In the genomic region with DNA sequence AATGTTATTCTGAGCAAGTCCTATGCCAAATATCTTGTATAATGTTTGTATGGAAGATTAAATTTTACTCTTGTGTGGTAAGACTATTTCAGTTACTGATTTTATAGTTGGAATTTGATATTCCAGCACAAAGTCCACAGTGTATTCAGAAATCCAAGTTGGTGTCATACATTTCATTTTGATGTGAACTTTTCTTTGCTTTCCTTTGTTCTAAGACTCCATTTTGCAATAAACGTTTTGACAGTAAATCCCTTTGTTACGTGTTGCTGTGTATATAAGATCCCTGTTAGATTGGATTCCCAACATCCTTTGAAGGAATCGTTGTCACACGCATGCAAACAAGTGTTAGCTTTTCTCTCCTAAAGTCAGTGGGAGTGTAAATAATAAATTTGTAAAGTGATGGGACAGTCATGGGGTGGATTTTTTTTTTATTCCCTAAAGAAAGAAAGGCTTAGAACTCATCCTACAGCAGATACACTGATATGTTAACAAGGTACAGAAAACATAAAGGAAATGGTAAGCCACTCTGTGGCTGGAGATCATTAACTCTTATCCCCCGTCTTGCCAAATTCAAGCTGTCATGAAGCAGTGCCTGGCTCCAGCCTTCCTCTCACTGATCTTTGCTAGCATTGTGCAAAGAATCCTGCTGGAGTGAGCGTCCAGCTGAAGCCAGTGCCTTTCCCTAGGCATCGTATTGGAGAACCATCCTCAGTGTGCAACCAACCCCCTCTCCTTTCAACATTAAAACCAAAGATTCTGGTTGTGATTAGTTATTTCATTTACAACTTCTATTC, we compare ENCODE assay signal across 21 cellular contexts.
DNase-seq lines count a peak whose midpoint lies in the region; ATAC-seq and TF ChIP-seq lines count a peak whose summit lies in the region.
"Had no signal": no experiment of that assay in that cellular context is flagged by ENCODE, and none has a peak within 500 bp of the region (broad histone marks: within the 10 kb centered on the region; RNA-seq: fewer than 3 reads in every experiment).

No MANE protein-coding gene starts in this region.

- no peaks in the 10 kb centered on the region for H3K9me3 ChIP-seq in cardiac muscle cell (ENCODE audit: low read depth)
- no peaks in the 10 kb centered on the region for H3K9me3 ChIP-seq in spleen
- H3K9me3 ChIP-seq: heart left ventricle, pancreas, thoracic aorta had no signal

- no peak overlapping the region for H3K4me3 ChIP-seq in cardiac muscle cell
- H3K4me3 ChIP-seq in spleen = no peak overlapping the region
- H3K4me3 ChIP-seq: coronary artery, heart left ventricle, pancreas, thoracic aorta had no signal

- intact Hi-C loops in left cardiac atrium (cut with DNase I) (no loop called here), spleen (cut with DNase I; ENCODE audit: low total_unique reads) (no loop called here)

- H3K27ac ChIP-seq in cardiac muscle cell = peak overlapping the region; percentile 23
- H3K27ac ChIP-seq in spleen = no peak overlapping the region
- H3K27ac ChIP-seq: coronary artery, heart left ventricle, thoracic aorta had no signal

- H3K36me3 Mint-ChIP-seq in brain (no peaks in the 10 kb centered on the region), mesothelial cell of epicardium (peaks cover 10% of the 10 kb centered on the region)
- no peaks in the 10 kb centered on the region for H3K36me3 Mint-ChIP-seq in activated naive CD8-positive, alpha-beta T cell treated with anti-CD3 and anti-CD28 coated beads for 36 hours
- H3K36me3 Mint-ChIP-seq in activated T-cell treated with anti-CD3 and anti-CD28 coated beads, Interleukin-2, amount 50 U/mL, for 24 hours (ENCODE audit: low read depth) = no peaks in the 10 kb centered on the region
- H3K36me3 Mint-ChIP-seq: stimulated activated effector memory CD8-positive, alpha-beta T cell treated with anti-CD3 and anti-CD28 coated beads, Interleukin-12 subunit alpha, Interleukin-12 subunit beta, amount 100 ng/mL, for 72 hours had no signal

- H3K27me3 Mint-ChIP-seq in brain (peaks cover 9% of the 10 kb centered on the region), mesothelial cell of epicardium (ENCODE audit: low read depth) (no peaks in the 10 kb centered on the region)
- H3K27me3 Mint-ChIP-seq in activated naive CD8-positive, alpha-beta T cell treated with anti-CD3 and anti-CD28 coated beads for 36 hours = peaks cover 4% of the 10 kb centered on the region
- H3K27me3 Mint-ChIP-seq in activated T-cell treated with anti-CD3 and anti-CD28 coated beads, Interleukin-2, amount 50 U/mL, for 24 hours = peaks cover 14% of the 10 kb centered on the region
- H3K27me3 Mint-ChIP-seq: memory B cell had no signal

- H3K27ac Mint-ChIP-seq in brain (peak overlapping the region; percentile 28 to 81 (median 40)), mesothelial cell of epicardium (peak overlapping the region; percentile 44)
- H3K27ac Mint-ChIP-seq in activated naive CD8-positive, alpha-beta T cell treated with anti-CD3 and anti-CD28 coated beads for 36 hours = no peak overlapping the region
- no peak overlapping the region for H3K27ac Mint-ChIP-seq in activated T-cell treated with anti-CD3 and anti-CD28 coated beads, Interleukin-2, amount 50 U/mL, for 24 hours
- H3K27ac Mint-ChIP-seq: CD14-positive monocyte; memory B cell; naive thymus-derived CD4-positive, alpha-beta T cell; stimulated activated effector memory CD8-positive, alpha-beta T cell treated with anti-CD3 and anti-CD28 coated beads, Interleukin-12 subunit alpha, Interleukin-12 subunit beta, amount 100 ng/mL, for 72 hours had no signal

- H3K36me3 ChIP-seq in cardiac muscle cell (peaks cover 3% of the 10 kb centered on the region), spleen (peaks cover 0 to 6% (median 0%) of the 10 kb centered on the region in 6 donors)
- H3K36me3 ChIP-seq: pancreas, thoracic aorta had no signal

- 89 to 94% (median 93%) methylated on average over 7 of the region's 7 CpGs for WGBS in spleen, 5 donors

- no peak for TF ChIP-seq POLR2A in spleen (IDR thresholded peaks at IDR 0.05)

- H3K9me3 Mint-ChIP-seq in brain (no peaks in the 10 kb centered on the region), mesothelial cell of epicardium (no peaks in the 10 kb centered on the region)
- H3K9me3 Mint-ChIP-seq in activated naive CD8-positive, alpha-beta T cell treated with anti-CD3 and anti-CD28 coated beads for 36 hours = no peaks in the 10 kb centered on the region
- no peaks in the 10 kb centered on the region for H3K9me3 Mint-ChIP-seq in activated T-cell treated with anti-CD3 and anti-CD28 coated beads, Interleukin-2, amount 50 U/mL, for 24 hours
- H3K9me3 Mint-ChIP-seq: CD14-positive monocyte; memory B cell; naive thymus-derived CD4-positive, alpha-beta T cell; stimulated activated effector memory CD8-positive, alpha-beta T cell treated with anti-CD3 and anti-CD28 coated beads, Interleukin-12 subunit alpha, Interleukin-12 subunit beta, amount 100 ng/mL, for 72 hours had no signal

- peaks cover 12% of the 10 kb centered on the region for H3K4me1 ChIP-seq in cardiac muscle cell (ENCODE audit: low read depth)
- H3K4me1 ChIP-seq in spleen = no peaks in the 10 kb centered on the region

- H3K27me3 ChIP-seq in cardiac muscle cell (no peaks in the 10 kb centered on the region), spleen (replicated peaks in 1 of 7) (no peaks in the 10 kb centered on the region)
- H3K27me3 ChIP-seq: heart left ventricle, pancreas had no signal

- ATAC-seq in left cardiac atrium (no peak), HG03442 (IDR thresholded peaks at IDR 0.05; ENCODE audit: unreplicated experiment) (no peak)
- ATAC-seq: heart left ventricle; naive thymus-derived CD4-positive, alpha-beta T cell; stimulated activated effector memory CD8-positive, alpha-beta T cell treated with anti-CD3 and anti-CD28 coated beads, Interleukin-12 subunit alpha, Interleukin-12 subunit beta, amount 100 ng/mL, for 72 hours had no signal

- DNase-seq in cardiac muscle cell (ENCODE audit: low read depth in 1 of 2, low spot score in 1 of 2) (peak in 1 of 2 donors; percentile 8), left cardiac atrium (no peak), mesothelial cell of epicardium (ENCODE audit: low spot score in 2 of 2, unreplicated experiment in 2 of 2) (no peak), spleen (no peak)
- no peak for DNase-seq in activated naive CD8-positive, alpha-beta T cell treated with anti-CD3 and anti-CD28 coated beads for 36 hours
- DNase-seq in activated T-cell treated with anti-CD3 and anti-CD28 coated beads, Interleukin-2, amount 50 U/mL, for 24 hours = no peak
- DNase-seq: activated CD4-positive, alpha-beta T cell treated with anti-CD3 and anti-CD28 coated beads, Interleukin-2, amount 50 U/mL, for 1 hour; activated CD8-positive, alpha-beta memory T cell treated with anti-CD3 and anti-CD28 coated beads, Interleukin-2, amount 50 U/mL, for 4 hours; GDM1; heart left ventricle; KBM-7; naive thymus-derived CD4-positive, alpha-beta T cell; NCI-H2081 treated with DMSO at 0.1 percent for 48 hours; pancreas had no signal

- H3K4me1 Mint-ChIP-seq in brain (peaks cover 69% of the 10 kb centered on the region), mesothelial cell of epicardium (peaks cover 18% of the 10 kb centered on the region)
- H3K4me1 Mint-ChIP-seq in activated naive CD8-positive, alpha-beta T cell treated with anti-CD3 and anti-CD28 coated beads for 36 hours = peaks cover 2% of the 10 kb centered on the region
- H3K4me1 Mint-ChIP-seq in activated T-cell treated with anti-CD3 and anti-CD28 coated beads, Interleukin-2, amount 50 U/mL, for 24 hours (ENCODE audit: low read depth) = peaks cover 2% of the 10 kb centered on the region
- H3K4me1 Mint-ChIP-seq: CD14-positive monocyte; memory B cell; stimulated activated effector memory CD8-positive, alpha-beta T cell treated with anti-CD3 and anti-CD28 coated beads, Interleukin-12 subunit alpha, Interleukin-12 subunit beta, amount 100 ng/mL, for 72 hours had no signal

- TF ChIP-seq CTCF in cardiac muscle cell (IDR thresholded peaks at IDR 0.05; ENCODE audit: low read depth, low read length) (no peak), brain (conservative IDR thresholded peaks at IDR 0.05) (no peak), mesothelial cell of epicardium (IDR thresholded peaks at IDR 0.05; ENCODE audit: unreplicated experiment) (no peak), spleen (IDR thresholded peaks at IDR 0.05 in 8 of 11, conservative IDR thresholded peaks at IDR 0.05 in 3 of 11) (no peak)

- H3K4me3 Mint-ChIP-seq in brain = peak overlapping the region in 2 of 5 experiments; percentile 25 to 44
- no peak overlapping the region for H3K4me3 Mint-ChIP-seq in mesothelial cell of epicardium
- H3K4me3 Mint-ChIP-seq in activated naive CD8-positive, alpha-beta T cell treated with anti-CD3 and anti-CD28 coated beads for 36 hours = no peak overlapping the region
- no peak overlapping the region for H3K4me3 Mint-ChIP-seq in activated T-cell treated with anti-CD3 and anti-CD28 coated beads, Interleukin-2, amount 50 U/mL, for 24 hours
- H3K4me3 Mint-ChIP-seq: CD14-positive monocyte; memory B cell; naive thymus-derived CD4-positive, alpha-beta T cell; stimulated activated effector memory CD8-positive, alpha-beta T cell treated with anti-CD3 and anti-CD28 coated beads, Interleukin-12 subunit alpha, Interleukin-12 subunit beta, amount 100 ng/mL, for 72 hours had no signal

Comparison
In these comparisons a context has a peak if more than half of its experiments do, and no peak if none do; other contexts are left out.
1. H3K27ac Mint-ChIP-seq: peak in brain (5 of 5) and mesothelial cell of epicardium (single experiment); none in activated naive CD8-positive, alpha-beta T cell treated with anti-CD3 and anti-CD28 coated beads for 36 hours (single experiment) and activated T-cell treated with anti-CD3 and anti-CD28 coated beads, Interleukin-2, amount 50 U/mL, for 24 hours (single experiment).